In the genomic region with DNA sequence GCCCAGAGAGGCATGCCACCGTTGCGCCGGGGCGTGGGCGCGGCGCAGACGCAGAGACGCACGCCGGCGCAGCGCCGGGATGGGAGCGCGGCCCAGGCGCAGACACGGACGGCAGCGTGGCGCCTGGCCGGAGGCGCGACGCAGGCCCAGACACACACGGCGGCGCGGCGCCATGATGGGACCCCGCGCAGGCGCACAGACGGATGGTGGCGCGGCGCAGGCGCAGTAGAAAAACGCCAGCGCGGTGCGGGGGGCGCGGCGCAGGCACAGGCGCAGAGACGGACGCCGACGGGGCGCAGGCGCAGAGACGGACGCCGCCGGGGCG, we compare ENCODE assay signal across 22 cellular contexts. TPM values are rescaled to one million over a fixed set of nuclear protein-coding genes. Genes with fewer than 3 reads are reported as not detected.
DNase-seq lines count a peak whose midpoint lies in the region; ATAC-seq and TF ChIP-seq lines count a peak whose summit lies in the region.
"Had no signal": no experiment of that assay in that cellular context is flagged by ENCODE, and none has a peak within 500 bp of the region (broad histone marks: within the 10 kb centered on the region; RNA-seq: fewer than 3 reads in every experiment).

No MANE protein-coding gene starts in this region.

- H3K36me3 ChIP-seq in H7 (replicated peaks; ENCODE audit: control insufficient read depth, insufficient read depth, low read length) (no peaks in the 10 kb centered on the region), upper lobe of right lung (no peaks in the 10 kb centered on the region)
- H3K36me3 ChIP-seq: BLaER1 treated with 17β-estradiol and CSF1 and Interleukin-3, amounts not matched to agents 10 nM and 100 nM had no signal

- H3K4me1 Mint-ChIP-seq in endothelial cell (ENCODE audit: unreplicated experiment), result no peaks in the 10 kb centered on the region

- no peaks in the 10 kb centered on the region for H3K9me3 Mint-ChIP-seq in endothelial cell (ENCODE audit: unreplicated experiment)
- H3K9me3 Mint-ChIP-seq: CD4-positive, alpha-beta T cell had no signal

- H3K27ac Mint-ChIP-seq in endothelial cell (ENCODE audit: unreplicated experiment), result no peak overlapping the region
- H3K27ac Mint-ChIP-seq: CD4-positive, alpha-beta T cell had no signal

- DNase-seq in left ventricle myocardium superior, result peak; percentile 19
- DNase-seq in Right ventricle myocardium inferior (ENCODE audit: missing footprints), result no peak
- DNase-seq in H7, result peak; percentile 20
- peak; percentile 1 for DNase-seq in iPS-NIHi7 (ENCODE audit: extremely low spot score)
- DNase-seq in upper lobe of right lung, result no peak
- DNase-seq in endothelial cell (ENCODE audit: low spot score), result no peak
- DNase-seq in NCI-H345 (lab: John Stamatoyannopoulos, UW), result no peak
- no peak for DNase-seq in activated effector memory CD4-positive, alpha-beta T cell treated with anti-CD3 and anti-CD28 coated beads, Interleukin-2, amount 50 U/mL, for 16 hours
- DNase-seq: CD4-positive, alpha-beta T cell; DMS53; NCI-H1105; NCI-H1436 treated with DMSO at 0.1 percent for 48 hours; NCI-H187 treated with DMSO at 0.1 percent for 48 hours; NCI-H446 treated with DMSO at 0.1 percent for 48 hours; NCI-H526; NCI-H82; SHP77 treated with DMSO at 0.1 percent for 48 hours; SW 1271 had no signal

- H3K27ac ChIP-seq in upper lobe of right lung, result no peak overlapping the region
- H3K27ac ChIP-seq: BLaER1 treated with 17β-estradiol and CSF1 and Interleukin-3, amounts not matched to agents 10 nM and 100 nM; HL-60 had no signal

- intact Hi-C loops in left ventricle myocardium superior (cut with micrococcal nuclease) (no loop called here), Right ventricle myocardium inferior (cut with DNase I) (no loop called here), upper lobe of right lung (cut with DNase I) (no loop called here)

- TF ChIP-seq CTCF in upper lobe of right lung (IDR thresholded peaks at IDR 0.05) (no peak), endothelial cell (IDR thresholded peaks at IDR 0.05; ENCODE audit: unreplicated experiment) (no peak)

- no peak overlapping the region for H3K4me3 Mint-ChIP-seq in endothelial cell (ENCODE audit: unreplicated experiment)
- H3K4me3 Mint-ChIP-seq: CD4-positive, alpha-beta T cell had no signal

- H3K4me3 ChIP-seq in H7 (ENCODE audit: insufficient read depth, low read depth, low read length), result no peak overlapping the region
- H3K4me3 ChIP-seq in upper lobe of right lung, result no peak overlapping the region
- H3K4me3 ChIP-seq: BLaER1 treated with 17β-estradiol and CSF1 and Interleukin-3, amounts not matched to agents 10 nM and 100 nM; GM12878 had no signal

- H3K9me3 ChIP-seq in upper lobe of right lung, result no peaks in the 10 kb centered on the region

- no peaks in the 10 kb centered on the region for H3K4me1 ChIP-seq in upper lobe of right lung
- H3K4me1 ChIP-seq: BLaER1 treated with 17β-estradiol and CSF1 and Interleukin-3, amounts not matched to agents 10 nM and 100 nM had no signal

- no peaks in the 10 kb centered on the region for H3K36me3 Mint-ChIP-seq in endothelial cell (ENCODE audit: low read depth, unreplicated experiment)

- ATAC-seq in left ventricle myocardium superior (no peak), Right ventricle myocardium inferior (no peak), upper lobe of right lung (peak; percentile 29)
- ATAC-seq: GM12878, HCT116 had no signal

- H3K27me3 ChIP-seq in H7 (ENCODE audit: control insufficient read depth, insufficient read depth, low read length) (no peaks in the 10 kb centered on the region), upper lobe of right lung (no peaks in the 10 kb centered on the region)
- H3K27me3 ChIP-seq: BLaER1 treated with 17β-estradiol and CSF1 and Interleukin-3, amounts not matched to agents 10 nM and 100 nM had no signal

- peaks cover 2% of the 10 kb centered on the region for H3K27me3 Mint-ChIP-seq in endothelial cell (ENCODE audit: unreplicated experiment)
- H3K27me3 Mint-ChIP-seq: CD4-positive, alpha-beta T cell had no signal

RNA-seq across cellular contexts. Expression of a gene that starts 42.6 kb away (rescaled TPM):
- 6.4 TPM for total RNA-seq in left ventricle myocardium superior
- total RNA-seq in Right ventricle myocardium inferior, result 6.5 TPM
- 0.17 TPM in 1 of 2 replicates, not detected in the other for total RNA-seq in H7 (2014; rRNA removed; shearing (Covaris generic))
- 16.1 TPM for total RNA-seq in upper lobe of right lung
- 24.9 TPM for total RNA-seq in endothelial cell (ENCODE audit: unreplicated experiment)

Comparison
In these comparisons a context has a peak if more than half of its experiments do, and no peak if none do; other contexts are left out.
1. DNase-seq: peak in left ventricle myocardium superior (single experiment), H7 (single experiment) and iPS-NIHi7 (single experiment); none in Right ventricle myocardium inferior (single experiment), upper lobe of right lung (single experiment), endothelial cell (single experiment), NCI-H345 (single experiment) and activated effector memory CD4-positive, alpha-beta T cell treated with anti-CD3 and anti-CD28 coated beads, Interleukin-2, amount 50 U/mL, for 16 hours (single experiment).